ENCODE assay signal across 27 cellular contexts in the genomic region with DNA sequence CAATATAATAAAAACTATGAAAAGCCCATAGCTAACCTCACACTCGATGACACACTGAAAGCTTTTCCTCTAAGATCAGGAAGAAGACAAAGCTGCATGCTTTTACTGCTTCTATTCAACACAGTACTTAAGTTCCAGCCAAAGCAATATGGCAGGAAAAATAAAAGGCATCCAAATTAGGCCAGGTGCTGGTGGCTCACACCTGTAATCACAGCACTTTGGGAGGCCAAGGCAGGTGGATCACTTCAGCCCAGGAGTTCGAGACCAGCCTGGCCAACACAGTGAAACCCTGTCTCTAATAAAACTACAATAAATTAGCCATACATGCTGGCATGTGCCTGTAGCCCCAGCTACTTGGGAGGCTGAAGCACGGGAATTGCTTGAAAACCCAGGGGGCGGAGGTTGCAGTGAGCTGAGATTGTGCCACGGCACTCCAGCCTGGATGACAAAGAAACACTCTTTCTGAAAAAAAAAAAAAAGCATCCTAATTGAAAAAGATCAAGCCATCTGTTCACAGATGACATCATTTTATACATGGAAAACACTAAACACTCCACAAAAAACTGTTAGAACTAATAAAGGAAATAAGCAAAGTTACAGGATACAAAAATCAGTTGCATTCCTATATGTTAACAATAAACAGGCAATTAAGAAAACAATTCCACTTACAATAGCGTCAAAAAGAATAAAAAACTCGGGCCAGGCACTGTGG.
"Had no signal": no experiment of that assay in that cellular context is flagged by ENCODE, and none has a peak within 500 bp of the region (broad histone marks: within the 10 kb centered on the region; RNA-seq: fewer than 3 reads in every experiment).

No MANE protein-coding gene starts in this region.

- H3K27ac ChIP-seq: breast epithelium, coronary artery, foreskin keratinocyte, left ventricle myocardium inferior, sigmoid colon, stomach, suprapubic skin, transverse colon, VCaP had no signal

- ATAC-seq: activated CD8-positive, alpha-beta memory T cell treated with anti-CD3 and anti-CD28 coated beads, Interleukin-2, amount 10 ng/mL, durations not matched to agents 7 days and 5 days; activated CD8-positive, alpha-beta T cell treated with anti-CD3 and anti-CD28 coated beads for 36 hours; activated naive CD4-positive, alpha-beta T cell treated with anti-CD3 and anti-CD28 coated beads, Interleukin-2, amount 50 U/mL, for 72 hours; foreskin keratinocyte; naive thymus-derived CD4-positive, alpha-beta T cell; stimulated activated memory B cell treated with anti-CD40 and anti-IgM and Interleukin-4, amounts not matched to agents 10 μg/mL and 1 μg/mL and 100 μg/mL, for 72 hours had no signal

- H3K4me2 ChIP-seq: smooth muscle cell had no signal

- H3K4me1 ChIP-seq: breast epithelium, foreskin keratinocyte had no signal

- H3K27ac Mint-ChIP-seq: activated CD4-positive, alpha-beta T cell treated with anti-CD3 and anti-CD28 coated beads, Interleukin-2, amount 10 ng/mL, durations not matched to agents 7 days and 5 days; activated CD8-positive, alpha-beta memory T cell treated with anti-CD3 and anti-CD28 coated beads, Interleukin-2, amount 10 ng/mL, durations not matched to agents 7 days and 5 days; activated CD8-positive, alpha-beta T cell treated with anti-CD3 and anti-CD28 coated beads for 36 hours; activated naive CD4-positive, alpha-beta T cell treated with anti-CD3 and anti-CD28 coated beads, Interleukin-2, amount 50 U/mL, for 72 hours; naive thymus-derived CD4-positive, alpha-beta T cell; stimulated activated memory B cell treated with anti-CD40 and anti-IgM and Interleukin-4, amounts not matched to agents 10 μg/mL and 1 μg/mL and 100 μg/mL, for 72 hours had no signal

- H3K27me3 ChIP-seq: breast epithelium, foreskin keratinocyte, sigmoid colon, stomach, suprapubic skin, transverse colon had no signal

- H3K9me3 ChIP-seq: suprapubic skin had no signal

- H3K4me3 Mint-ChIP-seq: activated CD4-positive, alpha-beta T cell treated with anti-CD3 and anti-CD28 coated beads, Interleukin-2, amount 10 ng/mL, durations not matched to agents 7 days and 5 days; activated CD8-positive, alpha-beta memory T cell treated with anti-CD3 and anti-CD28 coated beads, Interleukin-2, amount 10 ng/mL, durations not matched to agents 7 days and 5 days; activated CD8-positive, alpha-beta T cell treated with anti-CD3 and anti-CD28 coated beads for 36 hours; central memory CD8-positive, alpha-beta T cell; naive thymus-derived CD4-positive, alpha-beta T cell; neural crest cell; stimulated activated memory B cell treated with anti-CD40 and anti-IgM and Interleukin-4, amounts not matched to agents 10 μg/mL and 1 μg/mL and 100 μg/mL, for 72 hours had no signal

- H3K4me3 ChIP-seq: breast epithelium, coronary artery, left ventricle myocardium inferior, sigmoid colon, smooth muscle cell, stomach, suprapubic skin, transverse colon had no signal

- DNase-seq: activated CD4-positive, alpha-beta T cell treated with anti-CD3 and anti-CD28 coated beads, Interleukin-2, amount 10 ng/mL, durations not matched to agents 7 days and 5 days; activated CD4-positive, CD25-positive, alpha-beta regulatory T cell treated with anti-CD3 and anti-CD28 coated beads, Interleukin-2, amount 50 U/mL, for 72 hours; activated CD8-positive, alpha-beta memory T cell treated with anti-CD3 and anti-CD28 coated beads, Interleukin-2, amount 10 ng/mL, durations not matched to agents 7 days and 5 days; activated CD8-positive, alpha-beta T cell treated with anti-CD3 and anti-CD28 coated beads for 36 hours; activated effector memory CD4-positive, alpha-beta T cell treated with anti-CD3 and anti-CD28 coated beads, Interleukin-2, amount 50 U/mL, for 16 hours; activated T-cell treated with anti-CD3 and anti-CD28 coated beads for 4 hours; erythroblast; foreskin keratinocyte; hippocampal formation; kidney glomerular epithelial cell; left ventricle myocardium inferior; naive thymus-derived CD4-positive, alpha-beta T cell; occipital lobe; sigmoid colon; stimulated activated CD4-positive, alpha-beta T cell treated with anti-CD3 and anti-CD28 coated beads, Interleukin-15, amount 100 ng/mL, for 24 hours; stomach; transverse colon had no signal

- H3K36me3 ChIP-seq: breast epithelium had no signal

- H3K9me3 Mint-ChIP-seq: central memory CD8-positive, alpha-beta T cell; stimulated activated memory B cell treated with anti-CD40 and anti-IgM and Interleukin-4, amounts not matched to agents 10 μg/mL and 1 μg/mL and 100 μg/mL, for 72 hours had no signal

- H3K27me3 Mint-ChIP-seq: activated CD4-positive, alpha-beta T cell treated with anti-CD3 and anti-CD28 coated beads, Interleukin-2, amount 10 ng/mL, durations not matched to agents 7 days and 5 days; activated CD8-positive, alpha-beta memory T cell treated with anti-CD3 and anti-CD28 coated beads, Interleukin-2, amount 10 ng/mL, durations not matched to agents 7 days and 5 days; activated CD8-positive, alpha-beta T cell treated with anti-CD3 and anti-CD28 coated beads for 36 hours; central memory CD8-positive, alpha-beta T cell; naive thymus-derived CD4-positive, alpha-beta T cell; stimulated activated memory B cell treated with anti-CD40 and anti-IgM and Interleukin-4, amounts not matched to agents 10 μg/mL and 1 μg/mL and 100 μg/mL, for 72 hours had no signal

- FAIRE-seq: urothelium cell line had no signal
